9 cellular contexts compared by ENCODE assay signal in the genomic region with DNA sequence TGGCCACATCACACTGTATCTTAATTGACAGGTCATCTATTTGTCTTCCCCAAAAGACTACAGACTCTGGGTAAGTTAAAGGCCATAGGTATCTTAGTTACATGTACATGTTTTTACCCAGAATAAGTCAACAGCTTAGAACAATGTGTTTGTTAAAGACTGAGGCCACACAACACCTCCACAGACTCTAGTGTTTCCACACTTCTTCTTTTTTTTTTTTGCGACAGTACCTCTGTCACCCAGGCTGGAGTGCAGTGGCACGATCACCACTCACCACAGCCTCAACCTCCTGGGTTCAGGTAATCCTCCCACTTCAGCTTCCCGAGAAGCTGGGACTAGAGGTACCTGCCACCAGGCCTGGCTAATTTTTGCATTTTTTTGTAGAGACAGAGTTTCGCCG. TPM values are rescaled to one million over a fixed set of nuclear protein-coding genes. Genes with fewer than 3 reads are reported as not detected.
DNase-seq lines count a peak whose midpoint lies in the region; TF ChIP-seq lines count a peak whose summit lies in the region.
"Had no signal": no experiment of that assay in that cellular context is flagged by ENCODE, and none has a peak within 500 bp of the region (broad histone marks: within the 10 kb centered on the region; RNA-seq: fewer than 3 reads in every experiment).

No MANE protein-coding gene starts in this region.

- BruUV-seq in MCF 10A (replicated peaks; lab: Mats Ljungman, UMichigan): no TSS peak

- H3K36me3 Mint-ChIP-seq in MCF 10A (ENCODE audit: insufficient read depth, unreplicated experiment): peaks cover 33% of the 10 kb centered on the region

- CTCF ChIA-PET in MCF 10A (lab: Yijun Ruan, JAX): interaction anchor here (0.6 to 6.4 kb wide), 4 partner anchors 97 to 1218 kb away, joined by 3 to 85 read pairs (median 3); no protein-coding TSS in a partner anchor

- intact Hi-C loops in MCF 10A (cut with micrococcal nuclease): no loop called here

- no peaks in the 10 kb centered on the region for H3K9me2 ChIP-seq in DOHH2 (replicated peaks; ENCODE audit: control insufficient read depth, low read length)

- H3K36me3 ChIP-seq in DOHH2 (ENCODE audit: control insufficient read depth, low read length) (peaks cover 48% of the 10 kb centered on the region), neuron (ENCODE audit: insufficient read depth, low read length) (peaks cover 28% of the 10 kb centered on the region)

- POLR2A ChIA-PET in MCF 10A (lab: Yijun Ruan, JAX): interaction anchor here (0.6 to 6.5 kb wide), 11 partner anchors 8 to 147 kb away, joined by 3 to 126 read pairs (median 9); a partner anchor contains a TSS

- H3K79me2 ChIP-seq in DOHH2 (ENCODE audit: control insufficient read depth, low read length): peaks cover 75% of the 10 kb centered on the region

- H3K4me3 ChIP-seq in DOHH2 (ENCODE audit: low read length) (peak overlapping the region; percentile 78), LNCaP clone FGC (ENCODE audit: low read depth, low read length) (peak overlapping the region; percentile 65), neuron (ENCODE audit: low read length) (peak overlapping the region; percentile 89)

- H3K4me2 ChIP-seq in DOHH2 (ENCODE audit: low read length): peak overlapping the region; percentile 88

- peaks cover 27% of the 10 kb centered on the region for H3K4me1 ChIP-seq in DOHH2 (ENCODE audit: control insufficient read depth, low read length)
- H3K4me1 ChIP-seq in neuron (ENCODE audit: insufficient read depth, low read length): peaks cover 14% of the 10 kb centered on the region

- DNase-seq in LNCaP clone FGC (ENCODE audit: low read depth) (no peak), MCF 10A (ENCODE audit: unreplicated experiment) (no peak), NCI-H187 treated with DMSO at 0.1 percent for 48 hours (lab: John Stamatoyannopoulos, UW) (no peak), kidney tubule cell (ENCODE audit: low spot score) (no peak), iPS-NIHi7 (ENCODE audit: extremely low spot score) (no peak), A172 (ENCODE audit: low spot score) (no peak)
- DNase-seq: NCI-H446 treated with DMSO at 0.1 percent for 48 hours had no signal

- H3K9me3 ChIP-seq in DOHH2 (ENCODE audit: control insufficient read depth, insufficient read depth, low read length) (no peaks in the 10 kb centered on the region), neuron (ENCODE audit: low read length) (no peaks in the 10 kb centered on the region)

- no peaks in the 10 kb centered on the region for H3K27me3 Mint-ChIP-seq in MCF 10A (ENCODE audit: insufficient read depth, unreplicated experiment)

- TF ChIP-seq CTCF in DOHH2 (IDR thresholded peaks at IDR 0.05; ENCODE audit: low read depth, low read length, poor library complexity, severe bottlenecking) (no peak), LNCaP clone FGC (IDR thresholded peaks at IDR 0.05; ENCODE audit: control insufficient read depth, extremely low read depth, insufficient read depth) (no peak), MCF 10A (IDR thresholded peaks at IDR 0.05; ENCODE audit: unreplicated experiment) (no peak)

- peak overlapping the region; percentile 93 for H3K27ac Mint-ChIP-seq in MCF 10A (ENCODE audit: low read depth, unreplicated experiment)

- no peaks in the 10 kb centered on the region for H4K20me1 ChIP-seq in DOHH2 (ENCODE audit: control insufficient read depth, insufficient read depth, low read depth, low read length)

- no peak overlapping the region for H2AFZ ChIP-seq in neuron (ENCODE audit: low read depth, low read length)

- H3K4me3 Mint-ChIP-seq in MCF 10A (ENCODE audit: unreplicated experiment): peak overlapping the region; percentile 88

- no peaks in the 10 kb centered on the region for H3K9me3 Mint-ChIP-seq in MCF 10A (ENCODE audit: unreplicated experiment)

- H3K27me3 ChIP-seq in DOHH2 (ENCODE audit: control insufficient read depth, low read length): no peaks in the 10 kb centered on the region
- H3K27me3 ChIP-seq in neuron (ENCODE audit: insufficient read depth, low read length): no peaks in the 10 kb centered on the region

- H3K4me1 Mint-ChIP-seq in MCF 10A (ENCODE audit: insufficient read depth, unreplicated experiment): peaks cover 11% of the 10 kb centered on the region

- no peaks in the 10 kb centered on the region for H3F3A ChIP-seq in DOHH2 (ENCODE audit: control insufficient read depth, insufficient read depth)

- no peak overlapping the region for H3K27ac ChIP-seq in DOHH2 (ENCODE audit: low read depth, low read length)

RNA-seq across cellular contexts. Expression of a gene that starts 1.3 kb away (rescaled TPM):
- 16.1 and 18.1 TPM in 2 replicates for total RNA-seq in MCF 10A (2022)
- 47.8 and 58.1 TPM in 2 replicates for total RNA-seq in A172 (2014; rRNA removed; shearing (Covaris generic))

RNA-seq across cellular contexts. Expression of a gene that starts 1.9 kb away (rescaled TPM):
- 19.9 and 25.8 TPM in 2 replicates for total RNA-seq in MCF 10A (2022)
- 13.5 and 19.4 TPM in 2 replicates for total RNA-seq in A172 (2014; rRNA removed; shearing (Covaris generic))

RNA-seq across cellular contexts. Expression of a gene that starts 16.7 kb away (rescaled TPM):
- total RNA-seq in MCF 10A (2022): 230 and 245 TPM in 2 replicates
- total RNA-seq in A172 (2014; rRNA removed; shearing (Covaris generic)): 411 and 467 TPM in 2 replicates

RNA-seq across cellular contexts. Expression of a gene that starts 35.1 kb away (rescaled TPM):
- 125 and 131 TPM in 2 replicates for total RNA-seq in MCF 10A (2022)
- total RNA-seq in A172 (2014; rRNA removed; shearing (Covaris generic)): 124 and 205 TPM in 2 replicates

RNA-seq across cellular contexts. Expression of a gene that starts 35.3 kb away (rescaled TPM):
- 1.0 and 1.5 TPM in 2 replicates for total RNA-seq in MCF 10A (2022)
- 0.89 and 2.1 TPM in 2 replicates for total RNA-seq in A172 (2014; rRNA removed; shearing (Covaris generic))
